ENCODE assay signal across 8 cellular contexts in the genomic region with DNA sequence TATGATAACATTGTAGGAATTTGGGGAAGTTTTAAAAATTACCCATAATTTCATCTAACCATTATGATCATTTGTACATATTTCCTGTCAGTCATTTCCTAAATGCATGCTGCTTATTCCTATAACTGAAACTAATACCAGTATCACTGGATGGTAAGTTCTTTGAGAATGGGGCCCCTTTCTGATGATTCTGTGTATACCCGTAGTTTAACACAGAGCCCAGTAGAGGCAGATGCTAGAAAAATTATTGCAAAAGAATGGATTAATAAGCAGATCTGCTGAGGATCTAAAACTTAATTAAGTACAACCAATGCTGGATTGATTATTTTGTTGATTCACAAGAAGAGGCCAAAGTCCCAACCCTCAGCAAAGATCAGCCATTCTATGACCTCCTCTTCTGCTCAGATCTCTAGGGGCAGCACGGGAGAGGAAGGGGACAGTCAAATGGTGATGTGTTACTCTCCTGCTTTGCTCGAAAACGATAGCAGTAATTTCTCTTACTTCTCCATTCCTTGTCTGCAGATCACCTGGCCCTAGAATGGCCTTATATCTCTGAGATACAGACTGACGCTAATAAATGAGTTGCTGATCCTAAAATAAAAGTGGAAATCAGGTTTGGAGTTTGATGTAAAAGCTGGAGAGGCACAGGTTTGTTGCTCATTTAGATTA.
A peak's percentile ranks its signal among the peaks of the same experiment; 100 is the strongest.
DNase-seq lines count a peak whose midpoint lies in the region; ATAC-seq, FAIRE-seq and TF ChIP-seq lines count a peak whose summit lies in the region.

No MANE protein-coding gene starts in this region.

- no peak for TF ChIP-seq CTCF in endothelial cell of umbilical vein (IDR thresholded peaks at IDR 0.05; ENCODE audit: extremely low read depth in 1 of 2, insufficient read depth in 1 of 2, low read depth in 1 of 2, low read length in 2 of 2)

- no peaks in the 10 kb centered on the region for H3K36me3 ChIP-seq in endothelial cell of umbilical vein (ENCODE audit: control insufficient read depth in 2 of 2, extremely low read depth in 1 of 2, insufficient read depth in 2 of 2, low read length in 2 of 2)

- no peaks in the 10 kb centered on the region for H4K20me1 ChIP-seq in endothelial cell of umbilical vein (replicated peaks; ENCODE audit: control insufficient read depth, extremely low read depth, insufficient read depth, low read length)

- no peaks in the 10 kb centered on the region for H3K27me3 ChIP-seq in endothelial cell of umbilical vein (ENCODE audit: control insufficient read depth in 2 of 2, insufficient read depth in 2 of 2, low read length in 2 of 2)

- POLR2A ChIA-PET in endothelial cell of umbilical vein (lab: Charles Lee) = no interaction called here

- no peak overlapping the region for H3K4me3 ChIP-seq in endothelial cell of umbilical vein (replicated peaks in 1 of 3; ENCODE audit: insufficient read depth in 1 of 3, low read depth in 1 of 3, low read length in 3 of 3)

- no peak for FAIRE-seq in GM12891 (lab: Jason Lieb, UNC)
- peak; percentile 55 for FAIRE-seq in endothelial cell of umbilical vein (lab: Jason Lieb, UNC)

- H3K4me1 ChIP-seq in endothelial cell of umbilical vein (ENCODE audit: control insufficient read depth, extremely low read depth, insufficient read depth, low read length) = no peaks in the 10 kb centered on the region

- dilution Hi-C loops in endothelial cell of umbilical vein (cut with MboI; ENCODE audit: extremely low pct_ligation_motif_present, low sequenced_read_pairs) = no loop called here

- H3K79me2 ChIP-seq in endothelial cell of umbilical vein (ENCODE audit: control insufficient read depth, insufficient read depth, low read length) = no peaks in the 10 kb centered on the region

- CTCF ChIA-PET in endothelial cell of umbilical vein (lab: Charles Lee) = interaction anchor here (1.5 to 1.7 kb wide), 2 partner anchors 9 to 14 kb away, joined by 3 to 4 read pairs; no protein-coding TSS in a partner anchor

- DNase-seq in GM12891 (ENCODE audit: insufficient read length, low spot score) (no peak), endothelial cell of umbilical vein (ENCODE audit: low read depth, low spot score) (no peak), amygdala (lab: John Stamatoyannopoulos, UW) (no peak), MV-4-11 (lab: John Stamatoyannopoulos, UW) (no peak), NCI-H774 (lab: John Stamatoyannopoulos, UW) (no peak)
- no peak for DNase-seq in stimulated activated CD4-positive, alpha-beta T cell treated with anti-CD3 and anti-CD28 coated beads, Interleukin-1b, Interleukin-23, amount 100 ng/mL, for 48 hours

- H3K9me3 ChIP-seq in endothelial cell of umbilical vein (replicated peaks; ENCODE audit: control insufficient read depth, insufficient read depth, low read length) = no peaks in the 10 kb centered on the region

- H3K4me2 ChIP-seq in endothelial cell of umbilical vein (ENCODE audit: insufficient read depth, low read length) = no peak overlapping the region

- H3K9ac ChIP-seq in endothelial cell of umbilical vein (replicated peaks; ENCODE audit: extremely low read depth, insufficient read depth, low read length) = no peak overlapping the region

- no TSS peak for BruUV-seq in endothelial cell of umbilical vein (replicated peaks; lab: Mats Ljungman, UMichigan)

- TF ChIP-seq POLR2A in GM12891 (IDR thresholded peaks at IDR 0.05; ENCODE audit: low read depth, low read length) (no peak), endothelial cell of umbilical vein (IDR thresholded peaks at IDR 0.05; ENCODE audit: low read depth, low read length) (no peak)

- intact Hi-C loops in endothelial cell of umbilical vein (cut with micrococcal nuclease) = no loop called here

- no peaks in the 10 kb centered on the region for H3K9me1 ChIP-seq in endothelial cell of umbilical vein (replicated peaks; ENCODE audit: control insufficient read depth, extremely low read depth, insufficient read depth, low read length)

- ATAC-seq in GM21381 (IDR thresholded peaks at IDR 0.05; ENCODE audit: unreplicated experiment) (peak; percentile 47), HG03571 (IDR thresholded peaks at IDR 0.05; ENCODE audit: unreplicated experiment) (peak; percentile 37)

- H3K27ac ChIP-seq in endothelial cell of umbilical vein (ENCODE audit: insufficient read depth, low read depth, low read length) = no peak overlapping the region

- peak overlapping the region; percentile 25 for H2AFZ ChIP-seq in endothelial cell of umbilical vein (ENCODE audit: low read depth, low read length)

TF ChIP-seq in GM12891, 5 proteins besides CTCF, POLR2A, EP300 and RAD21:
- TF ChIP-seq POU2F2 (IDR thresholded peaks at IDR 0.05; ENCODE audit: low read depth, low read length) (no peak), PAX5 (IDR thresholded peaks at IDR 0.05; ENCODE audit: insufficient read depth, low read length, severe bottlenecking) (no peak), SPI1 (IDR thresholded peaks at IDR 0.05; ENCODE audit: low read depth, low read length) (peak; percentile 66), TAF1 (IDR thresholded peaks at IDR 0.05; ENCODE audit: low read depth, low read length) (no peak), POLR2AphosphoS5 (IDR thresholded peaks at IDR 0.05; ENCODE audit: low read depth, low read length) (0 out of 2 replicates have a peak, but pooled peaks have one; percentile 31)

TF ChIP-seq in endothelial cell of umbilical vein, 7 proteins besides CTCF, POLR2A, EP300 and RAD21:
- TF ChIP-seq FOS (IDR thresholded peaks at IDR 0.05; ENCODE audit: borderline replicate concordance, insufficient read depth, low read length) (no peak), POLR2AphosphoS5 (IDR thresholded peaks at IDR 0.05; ENCODE audit: insufficient read depth, low read depth, low read length) (no peak), MYC (IDR thresholded peaks at IDR 0.05; ENCODE audit: low read depth, low read length) (no peak), JUN (IDR thresholded peaks at IDR 0.05; ENCODE audit: borderline replicate concordance, insufficient read depth, insufficient read length, low read depth) (no peak), EZH2 (IDR thresholded peaks at IDR 0.05; ENCODE audit: borderline replicate concordance, low read depth, low read length, severe bottlenecking) (no peak), GATA2 (IDR thresholded peaks at IDR 0.05; ENCODE audit: insufficient read depth, insufficient read length, low read depth, low read length) (no peak)
- TF ChIP-seq, protein P1, sequence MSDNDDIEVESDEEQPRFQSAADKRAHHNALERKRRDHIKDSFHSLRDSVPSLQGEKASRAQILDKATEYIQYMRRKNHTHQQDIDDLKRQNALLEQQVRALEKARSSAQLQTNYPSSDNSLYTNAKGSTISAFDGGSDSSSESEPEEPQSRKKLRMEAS (IDR thresholded peaks at IDR 0.05; ENCODE audit: insufficient read depth, insufficient read length) = no peak
